ENCODE assay signal across 17 cellular contexts in genomic region chr21:44780140-44780508, GRCh38.
"Had no signal": no experiment of that assay in that cellular context is flagged by ENCODE, and none has a peak within 500 bp of the region (broad histone marks: within the 10 kb centered on the region; RNA-seq: fewer than 3 reads in every experiment).

No MANE protein-coding gene starts in this region.

- H3K27me3 Mint-ChIP-seq: activated CD4-positive, alpha-beta T cell treated with anti-CD3 and anti-CD28 coated beads, Interleukin-2, amount 10 ng/mL, durations not matched to agents 24 days and 14 days; activated naive CD8-positive, alpha-beta T cell treated with anti-CD3 and anti-CD28 coated beads, Interleukin-2, amount 10 ng/mL, durations not matched to agents 7 days and 5 days; naive thymus-derived CD4-positive, alpha-beta T cell; stimulated activated memory B cell treated with anti-CD40 and anti-IgM and Interleukin-4, amounts not matched to agents 10 μg/mL and 1 μg/mL and 100 μg/mL, for 72 hours had no signal

- H3K27ac Mint-ChIP-seq: activated CD4-positive, alpha-beta T cell treated with anti-CD3 and anti-CD28 coated beads, Interleukin-2, amount 10 ng/mL, durations not matched to agents 24 days and 14 days; activated naive CD8-positive, alpha-beta T cell treated with anti-CD3 and anti-CD28 coated beads, Interleukin-2, amount 10 ng/mL, durations not matched to agents 7 days and 5 days; activated T-helper 1 cell treated with anti-CD3 and anti-CD28 coated beads, Interleukin-12 subunit alpha, Interleukin-12 subunit beta, Interleukin-2, Interleukin-4 antibody, amounts not matched to agents 30 ng/mL and 10 ng/mL and 1 ng/mL, durations not matched to agents 14 hours and 24 hours and 36 hours; stimulated activated memory B cell treated with anti-CD40 and anti-IgM and Interleukin-4, amounts not matched to agents 10 μg/mL and 1 μg/mL and 100 μg/mL, for 72 hours had no signal

- ATAC-seq: naive thymus-derived CD4-positive, alpha-beta T cell; sciatic nerve; stimulated activated memory B cell treated with anti-CD40 and anti-IgM and Interleukin-4, amounts not matched to agents 10 μg/mL and 1 μg/mL and 100 μg/mL, for 72 hours had no signal

- H3K4me3 Mint-ChIP-seq: activated CD4-positive, alpha-beta T cell treated with anti-CD3 and anti-CD28 coated beads, Interleukin-2, amount 10 ng/mL, durations not matched to agents 24 days and 14 days; activated naive CD8-positive, alpha-beta T cell treated with anti-CD3 and anti-CD28 coated beads, Interleukin-2, amount 10 ng/mL, durations not matched to agents 7 days and 5 days; activated T-helper 1 cell treated with anti-CD3 and anti-CD28 coated beads, Interleukin-12 subunit alpha, Interleukin-12 subunit beta, Interleukin-2, Interleukin-4 antibody, amounts not matched to agents 30 ng/mL and 10 ng/mL and 1 ng/mL, durations not matched to agents 14 hours and 24 hours and 36 hours; stimulated activated memory B cell treated with anti-CD40 and anti-IgM and Interleukin-4, amounts not matched to agents 10 μg/mL and 1 μg/mL and 100 μg/mL, for 72 hours had no signal

- H3K27me3 ChIP-seq: body of pancreas, colonic mucosa, pancreas, upper lobe of right lung had no signal

- H3K9me3 ChIP-seq: body of pancreas, colonic mucosa, left ventricle myocardium inferior, mucosa of descending colon, pancreas, upper lobe of right lung had no signal

- DNase-seq: activated CD4-positive, alpha-beta T cell treated with anti-CD3 and anti-CD28 coated beads, Interleukin-2, amount 10 ng/mL, durations not matched to agents 24 days and 14 days; activated naive CD8-positive, alpha-beta T cell treated with anti-CD3 and anti-CD28 coated beads, Interleukin-2, amount 10 ng/mL, durations not matched to agents 7 days and 5 days; amygdala; body of pancreas; central memory CD4-positive, alpha-beta T cell; colonic mucosa; kidney; left ventricle myocardium inferior; mucosa of descending colon; naive thymus-derived CD4-positive, alpha-beta T cell; pancreas; stimulated activated CD4-positive, alpha-beta T cell treated with anti-CD3 and anti-CD28 coated beads, Interleukin-4, amount 100 ng/mL, for 4 hours; T1000 had no signal

- H3K9me3 Mint-ChIP-seq: activated CD4-positive, alpha-beta T cell treated with anti-CD3 and anti-CD28 coated beads, Interleukin-2, amount 10 ng/mL, durations not matched to agents 24 days and 14 days; activated naive CD8-positive, alpha-beta T cell treated with anti-CD3 and anti-CD28 coated beads, Interleukin-2, amount 10 ng/mL, durations not matched to agents 7 days and 5 days; activated T-helper 1 cell treated with anti-CD3 and anti-CD28 coated beads, Interleukin-12 subunit alpha, Interleukin-12 subunit beta, Interleukin-2, Interleukin-4 antibody, amounts not matched to agents 30 ng/mL and 10 ng/mL and 1 ng/mL, durations not matched to agents 14 hours and 24 hours and 36 hours; naive thymus-derived CD4-positive, alpha-beta T cell; stimulated activated memory B cell treated with anti-CD40 and anti-IgM and Interleukin-4, amounts not matched to agents 10 μg/mL and 1 μg/mL and 100 μg/mL, for 72 hours had no signal

- H3K4me3 ChIP-seq: body of pancreas, colonic mucosa, left ventricle myocardium inferior, mucosa of descending colon, pancreas, upper lobe of right lung had no signal
